Comparison of ENCODE assay signal across 1 cellular context in the genomic region with DNA sequence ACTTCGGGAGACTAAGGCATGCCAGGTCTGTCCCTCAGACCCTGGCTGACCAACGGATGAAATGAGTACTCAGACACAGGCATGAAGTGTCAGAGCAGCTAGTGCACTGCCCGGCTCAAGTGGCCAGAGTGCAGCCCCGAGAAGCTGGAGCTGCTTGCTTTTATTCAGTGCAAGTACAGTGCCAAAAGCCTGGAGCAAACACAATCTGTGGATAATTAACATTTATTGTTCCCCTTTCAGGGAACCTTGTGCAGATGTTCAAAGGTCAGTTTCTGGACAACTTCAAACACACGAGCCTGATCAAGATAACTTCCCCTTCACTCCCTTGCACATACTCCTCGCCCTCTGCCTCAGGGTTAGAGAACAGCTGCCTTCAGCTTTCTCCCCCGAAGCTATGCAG.
TF ChIP-seq lines count a peak whose summit lies in the region.

No MANE protein-coding gene starts in this region.

TF ChIP-seq in HepG2, 621 proteins besides CTCF, POLR2A, EP300 and RAD21 (continued from another document and continues in another):
- 0 out of 2 replicates have a peak, but pooled peaks have one; percentile 47 for TF ChIP-seq ZC3H13 (CRISPR knock-in tag; IDR thresholded peaks at IDR 0.05)
- TF ChIP-seq HMG20B (CRISPR knock-in tag; conservative IDR thresholded peaks at IDR 0.05), result 0 out of 2 replicates have a peak, but pooled peaks have one; percentile 36
- TF ChIP-seq SSRP1 (CRISPR knock-in tag; IDR thresholded peaks at IDR 0.05), result 0 out of 2 replicates have a peak, but pooled peaks have one; percentile 30
- peak; percentile 96 for TF ChIP-seq NCOR1 (IDR thresholded peaks at IDR 0.05; ENCODE audit: borderline replicate concordance, low read length)
- TF ChIP-seq ZNF761 (CRISPR knock-in tag; conservative IDR thresholded peaks at IDR 0.05), result 0 out of 2 replicates have a peak, but pooled peaks have one; percentile 76
- TF ChIP-seq FOXK1 (CRISPR knock-in tag; IDR thresholded peaks at IDR 0.05; ENCODE audit: borderline replicate concordance, low read depth), result peak; percentile 24; the same call in 1 of the 2 replicates
- peak; percentile 64 for TF ChIP-seq NR2F6 (IDR thresholded peaks at IDR 0.05)
- TF ChIP-seq NR2F6 (CRISPR knock-in tag; IDR thresholded peaks at IDR 0.05), result peak; percentile 56; the same call in 1 of the 2 replicates
- TF ChIP-seq JUNB (CRISPR knock-in tag; IDR thresholded peaks at IDR 0.05; ENCODE audit: borderline replicate concordance), result no peak
- no peak for TF ChIP-seq PLRG1 (conservative IDR thresholded peaks at IDR 0.05)
- TF ChIP-seq ESRRA (CRISPR knock-in tag; IDR thresholded peaks at IDR 0.05; ENCODE audit: low read depth), result peak; percentile 63; the same call in 1 of the 2 replicates
- TF ChIP-seq ZNF788 (CRISPR knock-in tag; IDR thresholded peaks at IDR 0.05; ENCODE audit: borderline replicate concordance), result peak; percentile 24; the same call in 1 of the 2 replicates
- TF ChIP-seq SALL2 (CRISPR knock-in tag; IDR thresholded peaks at IDR 0.05), result 0 out of 2 replicates have a peak, but pooled peaks have one; percentile 69
- peak; percentile 82 for TF ChIP-seq FOXA3 (CRISPR knock-in tag; IDR thresholded peaks at IDR 0.05)
- TF ChIP-seq POGZ (CRISPR knock-in tag; IDR thresholded peaks at IDR 0.05), result no peak; the same call in 1 of the 2 replicates
- TF ChIP-seq JUN (CRISPR knock-in tag; IDR thresholded peaks at IDR 0.05), result no peak
- TF ChIP-seq, protein P1, sequence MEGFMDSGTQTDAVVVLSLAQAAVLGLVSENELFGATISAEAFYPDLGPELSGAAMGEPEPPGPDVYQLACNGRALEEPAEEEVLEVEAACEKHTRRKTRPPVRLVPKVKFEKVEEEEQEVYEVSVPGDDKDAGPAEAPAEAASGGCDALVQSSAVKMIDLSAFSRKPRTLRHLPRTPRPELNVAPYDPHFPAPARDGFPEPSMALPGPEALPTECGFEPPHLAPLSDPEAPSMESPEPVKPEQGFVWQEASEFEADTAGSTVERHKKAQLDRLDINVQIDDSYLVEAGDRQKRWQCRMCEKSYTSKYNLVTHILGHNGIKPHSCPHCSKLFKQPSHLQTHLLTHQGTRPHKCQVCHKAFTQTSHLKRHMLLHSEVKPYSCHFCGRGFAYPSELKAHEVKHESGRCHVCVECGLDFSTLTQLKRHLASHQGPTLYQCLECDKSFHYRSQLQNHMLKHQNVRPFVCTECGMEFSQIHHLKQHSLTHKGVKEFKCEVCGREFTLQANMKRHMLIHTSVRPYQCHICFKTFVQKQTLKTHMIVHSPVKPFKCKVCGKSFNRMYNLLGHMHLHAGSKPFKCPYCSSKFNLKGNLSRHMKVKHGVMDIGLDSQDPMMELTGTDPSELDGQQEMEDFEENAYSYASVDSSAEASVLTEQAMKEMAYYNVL (CRISPR knock-in tag; IDR thresholded peaks at IDR 0.05; ENCODE audit: borderline replicate concordance), result peak; percentile 86
- TF ChIP-seq ZNF510 (CRISPR knock-in tag; IDR thresholded peaks at IDR 0.05; ENCODE audit: low read depth), result 0 out of 2 replicates have a peak, but pooled peaks have one; percentile 37
- no peak for TF ChIP-seq NR3C1 (CRISPR knock-in tag; IDR thresholded peaks at IDR 0.05)
- peak; percentile 47; the same call in 1 of the 2 replicates for TF ChIP-seq ZNF543 (CRISPR knock-in tag; IDR thresholded peaks at IDR 0.05)
- no peak for TF ChIP-seq ZNF546 (CRISPR knock-in tag; conservative IDR thresholded peaks at IDR 0.05)
- peak; percentile 51 for TF ChIP-seq JUND (CRISPR knock-in tag; IDR thresholded peaks at IDR 0.05)
- peak; percentile 22; the same call in 1 of the 2 replicates for TF ChIP-seq SRF (IDR thresholded peaks at IDR 0.05; ENCODE audit: low read depth, low read length)
- no peak for TF ChIP-seq LCORL (IDR thresholded peaks at IDR 0.05)
- TF ChIP-seq LCORL (CRISPR knock-in tag; IDR thresholded peaks at IDR 0.05), result peak; percentile 35; the same call in 1 of the 2 replicates
- TF ChIP-seq PITX1 (CRISPR knock-in tag; IDR thresholded peaks at IDR 0.05), result peak; percentile 74
- TF ChIP-seq ZFY (CRISPR knock-in tag; IDR thresholded peaks at IDR 0.05), result peak; percentile 28; the same call in 1 of the 2 replicates
- peak; percentile 90 for TF ChIP-seq SALL1 (CRISPR knock-in tag; IDR thresholded peaks at IDR 0.05)
- TF ChIP-seq PHF8 (CRISPR knock-in tag; IDR thresholded peaks at IDR 0.05), result no peak
- 0 out of 2 replicates have a peak, but pooled peaks have one; percentile 8 for TF ChIP-seq ZNF7 (CRISPR knock-in tag; IDR thresholded peaks at IDR 0.05)
- TF ChIP-seq ZKSCAN1 (IDR thresholded peaks at IDR 0.05; ENCODE audit: low read length), result peak; percentile 77; the same call in 1 of the 2 replicates
- peak; percentile 83 for TF ChIP-seq PHF5A (CRISPR knock-in tag; IDR thresholded peaks at IDR 0.05; ENCODE audit: low read depth, unreplicated experiment)
- peak; percentile 24; the same call in 1 of the 2 replicates for TF ChIP-seq FOXO1 (CRISPR knock-in tag; IDR thresholded peaks at IDR 0.05)
- peak; percentile 96 for TF ChIP-seq SOX5 (CRISPR knock-in tag; IDR thresholded peaks at IDR 0.05; ENCODE audit: borderline replicate concordance)
- peak; percentile 69 for TF ChIP-seq CREM (IDR thresholded peaks at IDR 0.05)
- TF ChIP-seq CREM (CRISPR knock-in tag; IDR thresholded peaks at IDR 0.05), result no peak
- TF ChIP-seq, protein P2, sequence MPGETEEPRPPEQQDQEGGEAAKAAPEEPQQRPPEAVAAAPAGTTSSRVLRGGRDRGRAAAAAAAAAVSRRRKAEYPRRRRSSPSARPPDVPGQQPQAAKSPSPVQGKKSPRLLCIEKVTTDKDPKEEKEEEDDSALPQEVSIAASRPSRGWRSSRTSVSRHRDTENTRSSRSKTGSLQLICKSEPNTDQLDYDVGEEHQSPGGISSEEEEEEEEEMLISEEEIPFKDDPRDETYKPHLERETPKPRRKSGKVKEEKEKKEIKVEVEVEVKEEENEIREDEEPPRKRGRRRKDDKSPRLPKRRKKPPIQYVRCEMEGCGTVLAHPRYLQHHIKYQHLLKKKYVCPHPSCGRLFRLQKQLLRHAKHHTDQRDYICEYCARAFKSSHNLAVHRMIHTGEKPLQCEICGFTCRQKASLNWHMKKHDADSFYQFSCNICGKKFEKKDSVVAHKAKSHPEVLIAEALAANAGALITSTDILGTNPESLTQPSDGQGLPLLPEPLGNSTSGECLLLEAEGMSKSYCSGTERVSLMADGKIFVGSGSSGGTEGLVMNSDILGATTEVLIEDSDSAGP (CRISPR knock-in tag; IDR thresholded peaks at IDR 0.05; ENCODE audit: borderline replicate concordance), result peak; percentile 73; the same call in 1 of the 2 replicates
- no peak for TF ChIP-seq SP1 (IDR thresholded peaks at IDR 0.05)
- TF ChIP-seq SP1 (CRISPR knock-in tag; IDR thresholded peaks at IDR 0.05), result peak; percentile 50; the same call in 1 of the 2 replicates
- TF ChIP-seq, protein P3, sequence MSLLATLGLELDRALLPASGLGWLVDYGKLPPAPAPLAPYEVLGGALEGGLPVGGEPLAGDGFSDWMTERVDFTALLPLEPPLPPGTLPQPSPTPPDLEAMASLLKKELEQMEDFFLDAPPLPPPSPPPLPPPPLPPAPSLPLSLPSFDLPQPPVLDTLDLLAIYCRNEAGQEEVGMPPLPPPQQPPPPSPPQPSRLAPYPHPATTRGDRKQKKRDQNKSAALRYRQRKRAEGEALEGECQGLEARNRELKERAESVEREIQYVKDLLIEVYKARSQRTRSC (CRISPR knock-in tag; IDR thresholded peaks at IDR 0.05; ENCODE audit: low read depth), result no peak
- peak; percentile 60; the same call in 1 of the 2 replicates for TF ChIP-seq ZNF124 (CRISPR knock-in tag; IDR thresholded peaks at IDR 0.05)
- TF ChIP-seq ZMYM4 (CRISPR knock-in tag; IDR thresholded peaks at IDR 0.05), result peak; percentile 75
- TF ChIP-seq, protein P4, sequence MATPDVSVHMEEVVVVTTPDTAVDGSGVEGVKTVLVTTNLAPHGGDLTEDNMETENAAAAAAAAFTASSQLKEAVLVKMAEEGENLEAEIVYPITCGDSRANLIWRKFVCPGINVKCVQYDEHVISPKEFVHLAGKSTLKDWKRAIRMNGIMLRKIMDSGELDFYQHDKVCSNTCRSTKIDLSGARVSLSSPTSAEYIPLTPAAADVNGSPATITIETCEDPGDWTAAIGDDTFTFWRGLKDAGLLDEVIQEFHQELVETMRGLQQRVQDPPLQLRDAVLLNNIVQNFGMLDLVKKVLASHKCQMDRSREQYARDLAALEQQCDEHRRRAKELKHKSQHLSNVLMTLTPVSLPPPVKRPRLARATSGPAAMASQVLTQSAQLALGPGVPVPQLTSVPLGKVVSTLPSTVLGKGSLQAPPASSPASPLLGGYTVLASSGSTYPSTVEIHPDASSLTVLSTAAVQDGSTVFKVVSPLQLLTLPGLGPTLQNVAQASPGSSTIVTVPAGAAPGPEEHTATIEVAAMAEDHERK (CRISPR knock-in tag; IDR thresholded peaks at IDR 0.05; ENCODE audit: low read depth), result no peak
- TF ChIP-seq, protein P5, sequence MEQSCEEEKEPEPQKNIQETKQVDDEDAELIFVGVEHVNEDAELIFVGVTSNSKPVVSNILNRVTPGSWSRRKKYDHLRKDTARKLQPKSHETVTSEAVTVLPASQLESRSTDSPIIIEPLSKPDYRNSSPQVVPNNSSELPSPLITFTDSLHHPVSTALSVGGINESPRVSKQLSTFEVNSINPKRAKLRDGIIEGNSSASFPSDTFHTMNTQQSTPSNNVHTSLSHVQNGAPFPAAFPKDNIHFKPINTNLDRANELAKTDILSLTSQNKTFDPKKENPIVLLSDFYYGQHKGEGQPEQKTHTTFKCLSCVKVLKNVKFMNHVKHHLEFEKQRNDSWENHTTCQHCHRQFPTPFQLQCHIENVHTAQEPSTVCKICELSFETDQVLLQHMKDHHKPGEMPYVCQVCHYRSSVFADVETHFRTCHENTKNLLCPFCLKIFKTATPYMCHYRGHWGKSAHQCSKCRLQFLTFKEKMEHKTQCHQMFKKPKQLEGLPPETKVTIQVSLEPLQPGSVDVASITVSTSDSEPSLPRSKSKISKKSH (CRISPR knock-in tag; IDR thresholded peaks at IDR 0.05; ENCODE audit: borderline replicate concordance), result peak; percentile 84
- TF ChIP-seq, protein P6, sequence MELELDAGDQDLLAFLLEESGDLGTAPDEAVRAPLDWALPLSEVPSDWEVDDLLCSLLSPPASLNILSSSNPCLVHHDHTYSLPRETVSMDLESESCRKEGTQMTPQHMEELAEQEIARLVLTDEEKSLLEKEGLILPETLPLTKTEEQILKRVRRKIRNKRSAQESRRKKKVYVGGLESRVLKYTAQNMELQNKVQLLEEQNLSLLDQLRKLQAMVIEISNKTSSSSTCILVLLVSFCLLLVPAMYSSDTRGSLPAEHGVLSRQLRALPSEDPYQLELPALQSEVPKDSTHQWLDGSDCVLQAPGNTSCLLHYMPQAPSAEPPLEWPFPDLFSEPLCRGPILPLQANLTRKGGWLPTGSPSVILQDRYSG (CRISPR knock-in tag; IDR thresholded peaks at IDR 0.05), result no peak
- TF ChIP-seq NONO (IDR thresholded peaks at IDR 0.05), result no peak
- peak; percentile 63 for TF ChIP-seq NONO (CRISPR knock-in tag; conservative IDR thresholded peaks at IDR 0.05)
- TF ChIP-seq KDM5B (CRISPR knock-in tag; IDR thresholded peaks at IDR 0.05; ENCODE audit: borderline replicate concordance), result peak; percentile 80; the same call in 1 of the 2 replicates
- peak; percentile 40; the same call in 1 of the 2 replicates for TF ChIP-seq MEIS2 (CRISPR knock-in tag; IDR thresholded peaks at IDR 0.05)
- peak; percentile 48 for TF ChIP-seq SKI (IDR thresholded peaks at IDR 0.05; ENCODE audit: partially characterized antibody)
- TF ChIP-seq STAG1 (CRISPR knock-in tag; IDR thresholded peaks at IDR 0.05), result peak; percentile 11
- no peak for TF ChIP-seq ZNF20 (CRISPR knock-in tag; IDR thresholded peaks at IDR 0.05)
- 0 out of 2 replicates have a peak, but pooled peaks have one; percentile 55 for TF ChIP-seq ZNF615 (CRISPR knock-in tag; IDR thresholded peaks at IDR 0.05; ENCODE audit: borderline replicate concordance)
- TF ChIP-seq ZNF720 (CRISPR knock-in tag; IDR thresholded peaks at IDR 0.05), result no peak
- TF ChIP-seq ZNF263 (CRISPR knock-in tag; IDR thresholded peaks at IDR 0.05), result 0 out of 2 replicates have a peak, but pooled peaks have one; percentile 35
- TF ChIP-seq XRCC5 (optimal IDR thresholded peaks at IDR 0.05; ENCODE audit: low read length), result peak; percentile 77
- peak; percentile 88 for TF ChIP-seq GFI1 (CRISPR knock-in tag; IDR thresholded peaks at IDR 0.05; ENCODE audit: borderline replicate concordance)
- TF ChIP-seq NR2F2 (IDR thresholded peaks at IDR 0.05; ENCODE audit: borderline replicate concordance, low read depth), result peak; percentile 49; the same call in 1 of the 2 replicates
- 0 out of 2 replicates have a peak, but pooled peaks have one; percentile 27 for TF ChIP-seq TGIF2 (CRISPR knock-in tag; IDR thresholded peaks at IDR 0.05)
- no peak for TF ChIP-seq ZNF746 (CRISPR knock-in tag; IDR thresholded peaks at IDR 0.05)
- TF ChIP-seq IRF2 (CRISPR knock-in tag; IDR thresholded peaks at IDR 0.05), result peak; percentile 84
- peak; percentile 97 for TF ChIP-seq U2AF2 (IDR thresholded peaks at IDR 0.05; ENCODE audit: low read depth, low read length)
- TF ChIP-seq RBM39 (IDR thresholded peaks at IDR 0.05; ENCODE audit: low read depth, low read length, poor library complexity, severe bottlenecking), result no peak
- no peak for TF ChIP-seq ZNF878 (CRISPR knock-in tag; IDR thresholded peaks at IDR 0.05)
- TF ChIP-seq SOX13 (IDR thresholded peaks at IDR 0.05), result peak; percentile 90
- TF ChIP-seq SOX13 (CRISPR knock-in tag; conservative IDR thresholded peaks at IDR 0.05 in 1 of 2, IDR thresholded peaks at IDR 0.05 in 1 of 2), result peak in 1 of 2 experiments; percentile 96; a peak in 2 of 4 replicates
- TF ChIP-seq ZNF3 (CRISPR knock-in tag; IDR thresholded peaks at IDR 0.05), result no peak
- peak; percentile 39; the same call in 1 of the 2 replicates for TF ChIP-seq ZFX (CRISPR knock-in tag; IDR thresholded peaks at IDR 0.05; ENCODE audit: low read depth)
- TF ChIP-seq HOXA3 (CRISPR knock-in tag; IDR thresholded peaks at IDR 0.05), result peak; percentile 74
- TF ChIP-seq RCOR2 (CRISPR knock-in tag; IDR thresholded peaks at IDR 0.05), result peak; percentile 38; the same call in 1 of the 2 replicates
- TF ChIP-seq, protein P7, sequence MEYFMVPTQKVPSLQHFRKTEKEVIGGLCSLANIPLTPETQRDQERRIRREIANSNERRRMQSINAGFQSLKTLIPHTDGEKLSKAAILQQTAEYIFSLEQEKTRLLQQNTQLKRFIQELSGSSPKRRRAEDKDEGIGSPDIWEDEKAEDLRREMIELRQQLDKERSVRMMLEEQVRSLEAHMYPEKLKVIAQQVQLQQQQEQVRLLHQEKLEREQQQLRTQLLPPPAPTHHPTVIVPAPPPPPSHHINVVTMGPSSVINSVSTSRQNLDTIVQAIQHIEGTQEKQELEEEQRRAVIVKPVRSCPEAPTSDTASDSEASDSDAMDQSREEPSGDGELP (IDR thresholded peaks at IDR 0.05; ENCODE audit: borderline replicate concordance, low read depth), result peak; percentile 55; the same call in 1 of the 2 replicates
- TF ChIP-seq HDAC2 (CRISPR knock-in tag; IDR thresholded peaks at IDR 0.05), result peak; percentile 93
